ENCODE assay signal across 9 cellular contexts in genomic region chr3:188000361-188000861, GRCh38.
DNase-seq lines count a peak whose midpoint lies in the region; ATAC-seq and TF ChIP-seq lines count a peak whose summit lies in the region.
"Had no signal": no experiment of that assay in that cellular context is flagged by ENCODE, and none has a peak within 500 bp of the region (broad histone marks: within the 10 kb centered on the region; RNA-seq: fewer than 3 reads in every experiment).

No MANE protein-coding gene starts in this region.

- no peak for TF ChIP-seq POLR2A in body of pancreas (IDR thresholded peaks at IDR 0.05)

- peak overlapping the region; percentile 71 for H3K4me3 Mint-ChIP-seq in stimulated activated effector memory CD8-positive, alpha-beta T cell treated with anti-CD3 and anti-CD28 coated beads, Interleukin-12 subunit alpha, Interleukin-12 subunit beta, amount 100 ng/mL, for 72 hours

- peak; percentile 22 for ATAC-seq in body of pancreas
- peak; percentile 75 for ATAC-seq in stimulated activated effector memory CD8-positive, alpha-beta T cell treated with anti-CD3 and anti-CD28 coated beads, Interleukin-12 subunit alpha, Interleukin-12 subunit beta, amount 100 ng/mL, for 72 hours
- no peak for ATAC-seq in GM21447 (IDR thresholded peaks at IDR 0.05; ENCODE audit: unreplicated experiment)

- TF ChIP-seq CTCF in body of pancreas (IDR thresholded peaks at IDR 0.05), result no peak

- no peaks in the 10 kb centered on the region for H3K36me3 ChIP-seq in body of pancreas (replicated peaks in 1 of 2; ENCODE audit: insufficient read depth in 1 of 2, low read depth in 2 of 2)

- intact Hi-C loops in body of pancreas (cut with DNase I), result no loop called here

- H3K4me1 Mint-ChIP-seq in stimulated activated effector memory CD8-positive, alpha-beta T cell treated with anti-CD3 and anti-CD28 coated beads, Interleukin-12 subunit alpha, Interleukin-12 subunit beta, amount 100 ng/mL, for 72 hours, result peaks cover 58% of the 10 kb centered on the region

- H3K9me3 Mint-ChIP-seq in stimulated activated effector memory CD8-positive, alpha-beta T cell treated with anti-CD3 and anti-CD28 coated beads, Interleukin-12 subunit alpha, Interleukin-12 subunit beta, amount 100 ng/mL, for 72 hours, result peaks cover 4% of the 10 kb centered on the region

- H3K27ac Mint-ChIP-seq in stimulated activated effector memory CD8-positive, alpha-beta T cell treated with anti-CD3 and anti-CD28 coated beads, Interleukin-12 subunit alpha, Interleukin-12 subunit beta, amount 100 ng/mL, for 72 hours, result peak overlapping the region; percentile 98

- 36 to 40% methylated on average over 6 of the region's 6 CpGs for WGBS in body of pancreas, 2 donors

- H3K27ac ChIP-seq in body of pancreas, result peak overlapping the region in 1 of 4 donors; percentile 24
- H3K27ac ChIP-seq: C4-2B had no signal

- no peaks in the 10 kb centered on the region for H3K9me3 ChIP-seq in body of pancreas

- peak; percentile 34 for DNase-seq in activated CD8-positive, alpha-beta memory T cell treated with anti-CD3 and anti-CD28 coated beads, Interleukin-2, amount 50 U/mL, for 4 hours
- DNase-seq in activated CD8-positive, alpha-beta memory T cell treated with anti-CD3 and anti-CD28 coated beads for 24 hours, result no peak
- DNase-seq in NCI-H2196 (lab: John Stamatoyannopoulos, UW; ENCODE audit: unreplicated experiment) (peak; percentile 93), body of pancreas (peak; percentile 33 to 43 (median 42)), kidney tubule cell (ENCODE audit: low spot score) (no peak), SW480 (ENCODE audit: low spot score) (no peak)
- DNase-seq in stimulated activated effector memory CD8-positive, alpha-beta T cell treated with anti-CD3 and anti-CD28 coated beads, Interleukin-12 subunit alpha, Interleukin-12 subunit beta, amount 100 ng/mL, for 72 hours (ENCODE audit: low spot score in 2 of 2), result no peak

- no peaks in the 10 kb centered on the region for H3K27me3 ChIP-seq in body of pancreas

- H3K4me3 ChIP-seq in body of pancreas, result no peak overlapping the region

- H3K4me1 ChIP-seq in body of pancreas, result peaks cover 51% of the 10 kb centered on the region

- H3K36me3 Mint-ChIP-seq in stimulated activated effector memory CD8-positive, alpha-beta T cell treated with anti-CD3 and anti-CD28 coated beads, Interleukin-12 subunit alpha, Interleukin-12 subunit beta, amount 100 ng/mL, for 72 hours, result no peaks in the 10 kb centered on the region

Comparison
In these comparisons a context has a peak if more than half of its experiments do, and no peak if none do; other contexts are left out.
1. DNase-seq: peak in activated CD8-positive, alpha-beta memory T cell treated with anti-CD3 and anti-CD28 coated beads, Interleukin-2, amount 50 U/mL, for 4 hours (single experiment), NCI-H2196 (single experiment) and body of pancreas (4 of 4); none in activated CD8-positive, alpha-beta memory T cell treated with anti-CD3 and anti-CD28 coated beads for 24 hours (single experiment), stimulated activated effector memory CD8-positive, alpha-beta T cell treated with anti-CD3 and anti-CD28 coated beads, Interleukin-12 subunit alpha, Interleukin-12 subunit beta, amount 100 ng/mL, for 72 hours (0 of 2), kidney tubule cell (single experiment) and SW480 (single experiment).